In the genomic region with DNA sequence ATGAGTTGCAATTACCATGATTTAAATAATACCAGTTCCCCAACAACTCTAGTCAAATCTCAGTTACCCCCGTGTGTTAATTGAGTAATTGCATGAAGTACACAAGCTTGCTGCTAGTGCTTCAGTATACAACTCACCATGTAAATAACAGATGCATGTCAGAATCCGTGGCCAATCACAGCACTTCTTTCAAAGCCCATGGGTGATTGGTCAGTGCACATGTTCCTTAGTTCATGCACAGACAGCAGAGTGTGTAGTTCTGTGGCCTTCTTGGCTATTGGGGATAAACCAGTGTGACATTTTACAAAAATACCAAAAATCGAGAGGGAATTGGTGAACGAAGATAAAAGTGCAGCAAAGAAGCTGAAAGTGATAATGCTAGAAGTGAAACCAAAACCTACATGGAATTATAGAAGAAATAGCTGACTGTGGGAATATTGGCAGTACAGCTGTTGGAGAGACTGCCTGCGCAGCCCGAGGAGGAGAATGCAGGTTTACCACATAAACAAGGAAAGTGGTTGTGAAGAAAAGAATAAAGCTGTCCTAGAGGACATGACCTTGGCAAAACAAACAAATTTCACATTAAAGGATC, we compare ENCODE assay signal across 14 cellular contexts. TPM values are rescaled to one million over a fixed set of nuclear protein-coding genes. Genes with fewer than 3 reads are reported as not detected.
DNase-seq lines count a peak whose midpoint lies in the region; ATAC-seq and TF ChIP-seq lines count a peak whose summit lies in the region.
"Had no signal": no experiment of that assay in that cellular context is flagged by ENCODE, and none has a peak within 500 bp of the region (broad histone marks: within the 10 kb centered on the region; RNA-seq: fewer than 3 reads in every experiment).

No MANE protein-coding gene starts in this region.

- H3K36me3 ChIP-seq in lower lobe of right lung: no peaks in the 10 kb centered on the region
- H3K36me3 ChIP-seq: HAP-1 had no signal

- H3K27me3 ChIP-seq in lower lobe of right lung (ENCODE audit: low read depth): no peaks in the 10 kb centered on the region

- intact Hi-C loops in lower lobe of right lung (cut with DNase I): no loop called here

- H3K27ac ChIP-seq in caudate nucleus (ENCODE audit: low read depth, low read length): peak overlapping the region; percentile 28
- no peak overlapping the region for H3K27ac ChIP-seq in lower lobe of right lung
- H3K27ac ChIP-seq: PC-9 had no signal

- peak; percentile 26 for DNase-seq in AG08396 (ENCODE audit: low spot score)
- peak; percentile 19 to 38 for DNase-seq in NCI-H524 (lab: John Stamatoyannopoulos, UW)
- peak in 5 of 61 donors; percentile 10 to 39 (median 18) for DNase-seq in caudate nucleus (lab: John Stamatoyannopoulos, UW)
- no peak for DNase-seq in lower lobe of right lung
- DNase-seq in C1 segment of cervical spinal cord (lab: John Stamatoyannopoulos, UW): no peak
- DNase-seq in cerebellar cortex (ENCODE audit: low spot score): no peak
- DNase-seq in NCI-H2107 treated with DMSO at 0.1 percent for 48 hours (lab: John Stamatoyannopoulos, UW; ENCODE audit: unreplicated experiment): no peak
- DNase-seq: activated CD4-positive, alpha-beta T cell treated with anti-CD3 and anti-CD28 coated beads, Interleukin-2, amount 50 U/mL, for 48 hours; activated T-cell treated with anti-CD3 and anti-CD28 coated beads, Interleukin-2, amount 50 U/mL, for 4 hours; NCI-H1048; PC-9 had no signal

- no peak for TF ChIP-seq CTCF in lower lobe of right lung (IDR thresholded peaks at IDR 0.05)

- no peaks in the 10 kb centered on the region for H3K9me3 ChIP-seq in lower lobe of right lung
- H3K9me3 ChIP-seq: HAP-1 had no signal

- peak overlapping the region; percentile 13 for H3K4me3 ChIP-seq in lower lobe of right lung
- H3K4me3 ChIP-seq: HAP-1, PC-9 had no signal

- no peak for ATAC-seq in lower lobe of right lung
- no peak for ATAC-seq in HG03025 (IDR thresholded peaks at IDR 0.05; ENCODE audit: low FRiP score, unreplicated experiment)
- ATAC-seq: activated T-cell treated with anti-CD3 and anti-CD28 coated beads, Interleukin-2, amount 50 U/mL, for 4 hours; stimulated activated effector memory CD8-positive, alpha-beta T cell treated with anti-CD3 and anti-CD28 coated beads, Interleukin-12 subunit alpha, Interleukin-12 subunit beta, amount 100 ng/mL, for 72 hours had no signal

- H3K4me1 ChIP-seq in lower lobe of right lung: peaks cover 40% of the 10 kb centered on the region

RNA-seq across cellular contexts. Expression of gene NEDD4L, which starts 59.4 kb away (rescaled TPM):
- total RNA-seq in lower lobe of right lung: 203 TPM

Comparison
In these comparisons a context has a peak if more than half of its experiments do, and no peak if none do; other contexts are left out.
1. DNase-seq: peak in AG08396 (single experiment) and NCI-H524 (2 of 2); none in lower lobe of right lung (single experiment), C1 segment of cervical spinal cord (0 of 14), cerebellar cortex (single experiment) and NCI-H2107 treated with DMSO at 0.1 percent for 48 hours (single experiment).